ENCODE assay signal across 8 cellular contexts in the genomic region with DNA sequence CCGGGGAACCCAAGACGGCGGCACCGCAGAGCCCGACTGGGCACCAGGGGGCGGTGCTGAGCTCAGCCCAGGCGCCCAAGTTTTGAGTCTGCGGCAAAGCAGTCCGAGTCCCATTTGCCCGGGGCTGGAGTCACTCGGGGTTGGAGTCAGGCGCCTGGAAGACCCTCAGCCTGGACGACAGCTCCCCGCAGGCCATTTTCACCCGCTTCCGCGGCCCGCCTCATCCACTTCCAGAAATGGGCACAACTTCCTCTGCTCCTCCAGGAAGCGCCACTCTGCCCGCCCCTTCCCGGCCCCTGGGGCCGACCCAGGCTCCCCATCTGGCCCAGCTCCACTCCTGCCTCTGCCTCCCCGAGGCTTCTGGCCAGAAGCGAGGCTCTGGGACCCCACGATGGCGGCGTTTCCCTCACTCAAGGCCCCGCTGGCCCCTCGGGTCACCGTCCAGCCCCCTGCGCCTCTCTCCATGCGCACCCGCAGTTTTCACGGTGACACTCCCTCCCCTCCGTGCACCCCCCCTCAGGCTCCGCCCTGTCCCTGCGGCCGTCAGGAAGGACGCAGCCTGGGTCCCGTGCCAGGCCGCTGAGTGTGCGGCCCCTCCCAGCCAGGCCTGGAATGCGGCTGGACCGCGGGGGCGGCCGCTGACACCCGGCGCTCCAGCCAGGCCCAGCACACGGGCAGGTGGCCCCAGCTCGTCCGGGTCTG. TPM values are rescaled to one million over a fixed set of nuclear protein-coding genes. Genes with fewer than 3 reads are reported as not detected.
DNase-seq lines count a peak whose midpoint lies in the region; ATAC-seq and TF ChIP-seq lines count a peak whose summit lies in the region.

No MANE protein-coding gene starts in this region.

- H3K36me3 ChIP-seq in ascending aorta (peaks cover 11 to 17% of the 10 kb centered on the region in 2 donors), aorta (ENCODE audit: control insufficient read depth in 1 of 2, insufficient read depth in 2 of 2, low read length in 1 of 2) (peaks cover 0 to 4% of the 10 kb centered on the region in 2 donors)

- under 1% methylated on average over 52 of the region's 52 CpGs for WGBS in right cardiac atrium
- 0 to 1% methylated on average over 50 to 52 of the region's 52 CpGs for WGBS in aorta, 2 donors

- intact Hi-C loops in ascending aorta (cut with DNase I), result loop anchor here (1.0 to 10.0 kb wide), 7 partner anchors 17 to 374 kb away; a partner anchor contains a TSS
- intact Hi-C loops in right cardiac atrium (cut with DNase I), result no loop called here
- intact Hi-C loops in aorta (cut with DNase I), result loop anchor here (1.0 to 10.0 kb wide), 3 partner anchors 22 to 116 kb away; a partner anchor contains a TSS

- H3K4me1 ChIP-seq in ascending aorta, result peaks cover 14 to 30% of the 10 kb centered on the region in 2 donors
- H3K4me1 ChIP-seq in right cardiac atrium (ENCODE audit: control insufficient read depth, insufficient read depth, low read length), result peaks cover 3% of the 10 kb centered on the region
- no peaks in the 10 kb centered on the region for H3K4me1 ChIP-seq in aorta (ENCODE audit: control insufficient read depth in 1 of 2, insufficient read depth in 2 of 2, low read length in 2 of 2)

- TF ChIP-seq CTCF in ascending aorta (IDR thresholded peaks at IDR 0.05), result peak; percentile 90 to 96 (median 95)

- peak overlapping the region; percentile 55 to 79 for H3K4me3 ChIP-seq in ascending aorta
- H3K4me3 ChIP-seq in right cardiac atrium (ENCODE audit: low read length), result peak overlapping the region; percentile 44
- peak overlapping the region; percentile 22 to 23 for H3K4me3 ChIP-seq in aorta (ENCODE audit: low read length in 2 of 2)

- peak overlapping the region; percentile 90 for H3K27ac Mint-ChIP-seq in T-helper 17 cell

- ATAC-seq in T-helper 17 cell (peak; percentile 51), right cardiac atrium (peak; percentile 88 to 91), aorta (ENCODE audit: low FRiP score) (peak; percentile 92)

- H3K27me3 Mint-ChIP-seq in T-helper 17 cell, result no peaks in the 10 kb centered on the region

- DNase-seq in DMS153 (lab: John Stamatoyannopoulos, UW) (peak; percentile 45), GOT3 (lab: John Stamatoyannopoulos, UW) (peak; percentile 77), NCI-H1105 treated with DMSO at 0.1 percent for 48 hours (lab: John Stamatoyannopoulos, UW) (peak; percentile 60), T-helper 17 cell (peak; percentile 64 to 67 (median 64)), ascending aorta (ENCODE audit: low spot score in 2 of 2) (peak; percentile 75 to 97), right cardiac atrium (peak; percentile 96 to 99 (median 98)), pulmonary artery endothelial cell (ENCODE audit: low read depth, low spot score) (peak; percentile 75), aorta (peak; percentile 96 to 98)

- peaks cover 5% of the 10 kb centered on the region for H3K36me3 Mint-ChIP-seq in T-helper 17 cell (ENCODE audit: low read depth)

- no peaks in the 10 kb centered on the region for H3K27me3 ChIP-seq in ascending aorta
- H3K27me3 ChIP-seq in right cardiac atrium (ENCODE audit: control insufficient read depth, insufficient read depth), result no peaks in the 10 kb centered on the region
- H3K27me3 ChIP-seq in aorta (ENCODE audit: control insufficient read depth in 1 of 2, insufficient read depth in 2 of 2, low read length in 1 of 2), result no peaks in the 10 kb centered on the region

- H3K4me1 Mint-ChIP-seq in T-helper 17 cell, result peaks cover 27% of the 10 kb centered on the region

- peak overlapping the region; percentile 88 for H3K4me3 Mint-ChIP-seq in T-helper 17 cell

- H3K9me3 ChIP-seq in T-helper 17 cell (ENCODE audit: control insufficient read depth, low read length, poor library complexity, severe bottlenecking) (no peaks in the 10 kb centered on the region), ascending aorta (no peaks in the 10 kb centered on the region), right cardiac atrium (ENCODE audit: control insufficient read depth, low read length) (no peaks in the 10 kb centered on the region), aorta (ENCODE audit: control insufficient read depth, low read length) (no peaks in the 10 kb centered on the region)

- H3K27ac ChIP-seq in ascending aorta (peak overlapping the region; percentile 98 to 99), right cardiac atrium (ENCODE audit: low read length) (peak overlapping the region; percentile 99), aorta (ENCODE audit: low read depth in 1 of 2, low read length in 2 of 2) (peak overlapping the region; percentile 93 to 96)

RNA-seq across cellular contexts. Expression of a gene that starts 4.9 kb away (rescaled TPM):
- total RNA-seq in T-helper 17 cell, result 10 to 100 TPM; 18.1 to 19.4 TPM
- total RNA-seq in ascending aorta, result 39.7 TPM
- 10 to 100 TPM in 2 of 4 donors, 1 to 10 TPM in 2; 8.9 to 14.4 (median 9.7) TPM for total RNA-seq in right cardiac atrium
- 18.4 TPM for polyA plus RNA-seq in right cardiac atrium
- total RNA-seq in pulmonary artery endothelial cell, result 18.8 and 22.9 TPM in 2 replicates
- 10 to 100 TPM; 19.7 to 27.8 TPM for total RNA-seq in aorta
- polyA plus RNA-seq in aorta, result 10 to 100 TPM; 13.0 to 15.8 TPM

RNA-seq across cellular contexts. Expression of a gene that starts 7.7 kb away (rescaled TPM):
- total RNA-seq in T-helper 17 cell (1 to 10 TPM; 1.5 to 1.7 TPM), ascending aorta (3.3 TPM), right cardiac atrium (1 to 10 TPM; 3.2 to 7.1 (median 4.8) TPM), pulmonary artery endothelial cell (1.0 and 1.2 TPM in 2 replicates), aorta (1 to 10 TPM; 4.9 to 7.6 TPM)
- polyA plus RNA-seq in right cardiac atrium (5.7 TPM), aorta (1 to 10 TPM; 3.1 to 5.2 TPM)

RNA-seq across cellular contexts. Expression of a gene that starts 23.2 kb away (rescaled TPM):
- total RNA-seq in T-helper 17 cell (10 to 100 TPM; 23.5 to 24.6 TPM), ascending aorta (36.9 TPM), right cardiac atrium (10 to 100 TPM; 31.5 to 48.2 (median 36.9) TPM), pulmonary artery endothelial cell (17.1 and 21.0 TPM in 2 replicates), aorta (10 to 100 TPM; 34.8 to 46.3 TPM)
- polyA plus RNA-seq in right cardiac atrium (36.2 TPM), aorta (10 to 100 TPM; 25.0 to 28.5 TPM)

RNA-seq across cellular contexts. Expression of a gene that starts 30.9 kb away (rescaled TPM):
- not detected for total RNA-seq in T-helper 17 cell
- total RNA-seq in ascending aorta, result not detected
- total RNA-seq in right cardiac atrium, result under 1 TPM in 1 of 4 donors, not detected in 3; 0.11 TPM
- polyA plus RNA-seq in right cardiac atrium, result 0.05 TPM
- 0.07 TPM in 1 of 2 replicates, not detected in the other for total RNA-seq in pulmonary artery endothelial cell
- under 1 TPM; 0.21 to 0.23 TPM for total RNA-seq in aorta
- polyA plus RNA-seq in aorta, result under 1 TPM in 1 of 2 donors, not detected in 1; 0.51 TPM

RNA-seq across cellular contexts. Expression of a gene that starts 44.6 kb away (rescaled TPM):
- 1 to 10 TPM; 7.4 to 9.9 TPM for total RNA-seq in T-helper 17 cell
- total RNA-seq in ascending aorta, result 295 TPM
- 100 to 1,000 TPM in 1 of 4 donors, 10 to 100 TPM in 3; 72.0 to 102 (median 86.2) TPM for total RNA-seq in right cardiac atrium
- polyA plus RNA-seq in right cardiac atrium, result 109 TPM
- total RNA-seq in pulmonary artery endothelial cell, result 53.9 and 68.7 TPM in 2 replicates
- total RNA-seq in aorta, result 10 to 100 TPM; 72.3 to 77.1 TPM
- 100 to 1,000 TPM in 1 of 2 donors, 10 to 100 TPM in 1; 96.8 to 134 TPM for polyA plus RNA-seq in aorta

Comparison
In these comparisons a context has a peak if more than half of its experiments do, and no peak if none do; other contexts are left out.
1. Peak in every context shown above with its lines: DNase-seq, ATAC-seq, H3K4me3 ChIP-seq and H3K27ac ChIP-seq.
2. DNase-seq: peak in every context shown above with its lines; median percentile 98 in right cardiac atrium; 97 in aorta; 86 in ascending aorta; 77 in GOT3; 75 in pulmonary artery endothelial cell; 64 in T-helper 17 cell; 60 in NCI-H1105 treated with DMSO at 0.1 percent for 48 hours; 45 in DMS153.
3. intact Hi-C loops: an anchor here in ascending aorta (1.0 to 10.0 kb wide) and aorta (1.0 to 10.0 kb wide); none called in right cardiac atrium.